ENCODE assay signal across 8 cellular contexts in genomic region chrX:119573840-119574393, GRCh38. TPM values are rescaled to one million over a fixed set of nuclear protein-coding genes. Genes with fewer than 3 reads are reported as not detected.
DNase-seq lines count a peak whose midpoint lies in the region; ATAC-seq and TF ChIP-seq lines count a peak whose summit lies in the region.

No MANE protein-coding gene starts in this region.

- peak overlapping the region; percentile 78 for H3K27ac Mint-ChIP-seq in activated naive CD8-positive, alpha-beta T cell treated with anti-CD3 and anti-CD28 coated beads for 36 hours

- no peaks in the 10 kb centered on the region for H3K9me3 Mint-ChIP-seq in activated naive CD8-positive, alpha-beta T cell treated with anti-CD3 and anti-CD28 coated beads for 36 hours

- no peaks in the 10 kb centered on the region for H3K9me2 ChIP-seq in DOHH2 (replicated peaks; ENCODE audit: control insufficient read depth, low read length)

- H3K27me3 Mint-ChIP-seq in activated naive CD8-positive, alpha-beta T cell treated with anti-CD3 and anti-CD28 coated beads for 36 hours: no peaks in the 10 kb centered on the region

- H3K27ac ChIP-seq in DOHH2 (ENCODE audit: low read depth, low read length) (peak overlapping the region; percentile 67), heart right ventricle (peak overlapping the region; percentile 85 to 98 (median 93))

- 0 out of 2 replicates have a peak, but pooled peaks cover under 1% of the 10 kb centered on the region for H3F3A ChIP-seq in DOHH2 (ENCODE audit: control insufficient read depth, insufficient read depth)

- TF ChIP-seq CTCF in DOHH2 (IDR thresholded peaks at IDR 0.05; ENCODE audit: low read depth, low read length, poor library complexity, severe bottlenecking) (no peak), heart right ventricle (IDR thresholded peaks at IDR 0.05) (no peak)

- H3K9me3 ChIP-seq in DOHH2 (ENCODE audit: control insufficient read depth, insufficient read depth, low read length): no peaks in the 10 kb centered on the region
- H3K9me3 ChIP-seq in heart right ventricle: no peaks in the 10 kb centered on the region

- DNase-seq in HuH-7 (ENCODE audit: low spot score): peak; percentile 44
- DNase-seq in activated naive CD8-positive, alpha-beta T cell treated with anti-CD3 and anti-CD28 coated beads for 36 hours: peak; percentile 7
- DNase-seq in heart right ventricle: peak; percentile 12 to 34
- DNase-seq in pons (ENCODE audit: low spot score): peak; percentile 16
- DNase-seq in cerebellar nuclear complex (lab: John Stamatoyannopoulos, UW): no peak

- peak overlapping the region; percentile 95 for H3K4me3 Mint-ChIP-seq in activated naive CD8-positive, alpha-beta T cell treated with anti-CD3 and anti-CD28 coated beads for 36 hours

- no peaks in the 10 kb centered on the region for H4K20me1 ChIP-seq in DOHH2 (ENCODE audit: control insufficient read depth, insufficient read depth, low read depth, low read length)

- no peaks in the 10 kb centered on the region for H3K36me3 Mint-ChIP-seq in activated naive CD8-positive, alpha-beta T cell treated with anti-CD3 and anti-CD28 coated beads for 36 hours

- H3K27me3 ChIP-seq in DOHH2 (ENCODE audit: control insufficient read depth, low read length) (no peaks in the 10 kb centered on the region), heart right ventricle (no peaks in the 10 kb centered on the region)

- peaks cover 32% of the 10 kb centered on the region for H3K4me1 ChIP-seq in DOHH2 (ENCODE audit: control insufficient read depth, low read length)
- H3K4me1 ChIP-seq in heart right ventricle: peaks cover 0 to 30% (median 17%) of the 10 kb centered on the region in 9 donors

- peak; percentile 35 for ATAC-seq in GM19468 (IDR thresholded peaks at IDR 0.05; ENCODE audit: extremely low read depth, unreplicated experiment)
- peak; percentile 15 to 49 (median 40) for ATAC-seq in heart right ventricle
- ATAC-seq in HG03521 (IDR thresholded peaks at IDR 0.05; ENCODE audit: unreplicated experiment): no peak

- WGBS in heart right ventricle, 2 donors: 0 to 1% methylated on average over 28 to 29 of the region's 30 CpGs

- peak overlapping the region; percentile 73 for H3K4me3 ChIP-seq in DOHH2 (ENCODE audit: low read length)
- peak overlapping the region; percentile 32 to 82 (median 74) for H3K4me3 ChIP-seq in heart right ventricle

- H3K36me3 ChIP-seq in DOHH2 (ENCODE audit: control insufficient read depth, low read length) (peaks cover 18% of the 10 kb centered on the region), heart right ventricle (peaks cover 0 to 14% (median 0%) of the 10 kb centered on the region in 9 donors)

- intact Hi-C loops in heart right ventricle (cut with DNase I): loop anchor here in 2 of 10 donors (1.0 to 10.0 kb wide), 2 partner anchors 9 to 59 kb away; partner anchors contain the start of gene STEEP1 (in 1 of the 2)

- peaks cover 6% of the 10 kb centered on the region for H3K4me1 Mint-ChIP-seq in activated naive CD8-positive, alpha-beta T cell treated with anti-CD3 and anti-CD28 coated beads for 36 hours

- peak overlapping the region; percentile 70 for H3K4me2 ChIP-seq in DOHH2 (ENCODE audit: low read length)

- H3K79me2 ChIP-seq in DOHH2 (ENCODE audit: control insufficient read depth, low read length): peaks cover 23% of the 10 kb centered on the region

RNA-seq across cellular contexts. Expression of gene UBE2A, which starts 0.4 kb away (rescaled TPM):
- 10 to 100 TPM; 54.7 to 60.3 TPM for total RNA-seq in activated naive CD8-positive, alpha-beta T cell treated with anti-CD3 and anti-CD28 coated beads for 36 hours
- 10 to 100 TPM; 64.6 to 77.7 (median 67.8) TPM for total RNA-seq in heart right ventricle
- polyA plus RNA-seq in heart right ventricle: 10 to 100 TPM; 51.7 to 64.3 TPM

RNA-seq across cellular contexts. Expression of gene STEEP1, which starts 8.7 kb away (rescaled TPM):
- 10 to 100 TPM; 23.5 to 27.4 TPM for total RNA-seq in activated naive CD8-positive, alpha-beta T cell treated with anti-CD3 and anti-CD28 coated beads for 36 hours
- 10 to 100 TPM; 12.1 to 24.0 (median 19.8) TPM for total RNA-seq in heart right ventricle
- 10 to 100 TPM in 1 of 2 donors, 1 to 10 TPM in 1; 2.7 to 14.6 TPM for polyA plus RNA-seq in heart right ventricle

RNA-seq across cellular contexts. Expression of gene NKRF, which starts 32.3 kb away (rescaled TPM):
- 10 to 100 TPM; 29.8 to 30.9 TPM for total RNA-seq in activated naive CD8-positive, alpha-beta T cell treated with anti-CD3 and anti-CD28 coated beads for 36 hours
- total RNA-seq in heart right ventricle: 1 to 10 TPM; 4.2 to 5.9 (median 4.6) TPM
- 1 to 10 TPM; 2.8 to 6.9 TPM for polyA plus RNA-seq in heart right ventricle

Comparison
In these comparisons a context has a peak if more than half of its experiments do, and no peak if none do; other contexts are left out.
1. DNase-seq: peak in HuH-7 (single experiment), activated naive CD8-positive, alpha-beta T cell treated with anti-CD3 and anti-CD28 coated beads for 36 hours (single experiment), heart right ventricle (2 of 2) and pons (single experiment); none in cerebellar nuclear complex (0 of 2).
2. RNA of gene NKRF, which starts 32.3 kb away (total RNA-seq): 29.8 to 30.9 TPM in activated naive CD8-positive, alpha-beta T cell treated with anti-CD3 and anti-CD28 coated beads for 36 hours; 4.2 to 5.9 TPM in heart right ventricle; every median in the first group is over 4 times any median in the second.